In genomic region chr10:133306941-133307379, GRCh38 we compare ENCODE assay signal across 1 cellular context.
TF ChIP-seq lines count a peak whose summit lies in the region.

No MANE protein-coding gene starts in this region.

TF ChIP-seq in HepG2, 621 proteins besides CTCF, POLR2A, EP300 and RAD21:
- TF ChIP-seq ZNF430 (CRISPR knock-in tag; IDR thresholded peaks at IDR 0.05) (no peak), FOXA3 (CRISPR knock-in tag; IDR thresholded peaks at IDR 0.05) (no peak), CBX1 (IDR thresholded peaks at IDR 0.05; ENCODE audit: low read depth) (no peak), ZNF124 (CRISPR knock-in tag; IDR thresholded peaks at IDR 0.05) (no peak), ZC3H13 (CRISPR knock-in tag; IDR thresholded peaks at IDR 0.05) (no peak), SMAD1 (CRISPR knock-in tag; IDR thresholded peaks at IDR 0.05; ENCODE audit: borderline replicate concordance, low read depth) (no peak), ZNF496 (CRISPR knock-in tag; IDR thresholded peaks at IDR 0.05; ENCODE audit: insufficient replicate concordance) (no peak), ZNF234 (CRISPR knock-in tag; conservative IDR thresholded peaks at IDR 0.05) (no peak), ZNF7 (CRISPR knock-in tag; IDR thresholded peaks at IDR 0.05) (no peak), REL (CRISPR knock-in tag; conservative IDR thresholded peaks at IDR 0.05) (no peak), ZNF75D (CRISPR knock-in tag; IDR thresholded peaks at IDR 0.05; ENCODE audit: borderline replicate concordance) (no peak)
- TF ChIP-seq, protein P1, sequence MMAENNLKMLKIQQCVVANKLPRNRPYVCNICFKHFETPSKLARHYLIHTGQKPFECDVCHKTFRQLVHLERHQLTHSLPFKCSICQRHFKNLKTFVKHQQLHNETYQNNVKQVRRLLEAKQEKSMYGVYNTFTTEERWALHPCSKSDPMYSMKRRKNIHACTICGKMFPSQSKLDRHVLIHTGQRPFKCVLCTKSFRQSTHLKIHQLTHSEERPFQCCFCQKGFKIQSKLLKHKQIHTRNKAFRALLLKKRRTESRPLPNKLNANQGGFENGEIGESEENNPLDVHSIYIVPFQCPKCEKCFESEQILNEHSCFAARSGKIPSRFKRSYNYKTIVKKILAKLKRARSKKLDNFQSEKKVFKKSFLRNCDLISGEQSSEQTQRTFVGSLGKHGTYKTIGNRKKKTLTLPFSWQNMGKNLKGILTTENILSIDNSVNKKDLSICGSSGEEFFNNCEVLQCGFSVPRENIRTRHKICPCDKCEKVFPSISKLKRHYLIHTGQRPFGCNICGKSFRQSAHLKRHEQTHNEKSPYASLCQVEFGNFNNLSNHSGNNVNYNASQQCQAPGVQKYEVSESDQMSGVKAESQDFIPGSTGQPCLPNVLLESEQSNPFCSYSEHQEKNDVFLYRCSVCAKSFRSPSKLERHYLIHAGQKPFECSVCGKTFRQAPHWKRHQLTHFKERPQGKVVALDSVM (CRISPR knock-in tag; IDR thresholded peaks at IDR 0.05): no peak
